Comparison of ENCODE assay signal across 1 cellular context in genomic region chr18:27353273-27353672, GRCh38.
TF ChIP-seq lines count a peak whose summit lies in the region.

No MANE protein-coding gene starts in this region.

TF ChIP-seq in K562, 482 proteins besides CTCF, POLR2A, EP300 and RAD21 (continued from another document):
- TF ChIP-seq CHD7 (IDR thresholded peaks at IDR 0.05; ENCODE audit: low read depth, low read length) (no peak), DEAF1 (CRISPR knock-in tag; IDR thresholded peaks at IDR 0.05) (no peak), HDGF (IDR thresholded peaks at IDR 0.05) (no peak), NCOA4 (IDR thresholded peaks at IDR 0.05; ENCODE audit: partially characterized antibody) (no peak), ZNF316 (IDR thresholded peaks at IDR 0.05) (peak; percentile 19; the same call in 1 of the 2 replicates), NFRKB (IDR thresholded peaks at IDR 0.05; ENCODE audit: low read depth) (no peak)
TF ChIP-seq in K562: peak in this region for 1.
